8 cellular contexts compared by ENCODE assay signal in the genomic region with DNA sequence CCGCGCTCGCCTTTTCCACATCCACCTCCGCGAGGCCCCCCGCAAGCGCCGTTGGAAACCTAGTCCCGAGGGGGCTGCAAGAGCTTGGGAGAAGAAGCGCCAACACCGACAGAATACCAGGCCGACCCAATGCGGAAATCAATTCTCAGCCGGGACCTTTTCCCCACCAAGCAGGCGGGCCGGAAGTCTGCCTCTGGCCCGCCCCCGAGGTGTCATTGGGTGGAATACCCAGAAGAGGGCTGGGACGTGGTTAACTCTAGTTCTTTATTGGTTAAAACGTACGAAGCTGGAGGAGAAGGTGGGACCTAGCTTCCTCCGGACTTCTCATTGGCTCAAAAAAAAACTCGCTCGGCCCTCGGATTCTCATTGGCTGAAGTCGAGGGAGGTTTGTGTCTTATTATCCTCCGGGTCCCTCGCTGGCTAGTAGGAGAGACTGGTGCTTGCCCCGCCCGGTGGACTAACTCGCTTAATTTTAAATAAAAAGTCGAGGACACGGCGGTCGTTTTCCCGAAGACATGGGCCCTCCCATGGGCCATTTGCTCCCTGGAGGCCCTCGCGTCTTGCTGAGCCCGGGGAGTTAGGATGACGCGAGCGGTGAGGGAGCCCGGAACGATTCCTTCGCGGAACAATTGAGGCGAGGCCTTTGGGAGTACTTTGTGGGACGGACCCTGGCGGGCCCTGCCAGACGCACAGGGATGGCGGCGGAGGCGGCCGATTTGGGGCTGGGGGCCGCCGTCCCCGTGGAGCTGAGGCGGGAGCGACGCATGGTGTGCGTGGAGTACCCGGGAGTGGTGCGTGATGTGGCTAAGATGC. TPM values are rescaled to one million over a fixed set of nuclear protein-coding genes. Genes with fewer than 3 reads are reported as not detected.
DNase-seq lines count a peak whose midpoint lies in the region; TF ChIP-seq lines count a peak whose summit lies in the region.

A gene with protein sequence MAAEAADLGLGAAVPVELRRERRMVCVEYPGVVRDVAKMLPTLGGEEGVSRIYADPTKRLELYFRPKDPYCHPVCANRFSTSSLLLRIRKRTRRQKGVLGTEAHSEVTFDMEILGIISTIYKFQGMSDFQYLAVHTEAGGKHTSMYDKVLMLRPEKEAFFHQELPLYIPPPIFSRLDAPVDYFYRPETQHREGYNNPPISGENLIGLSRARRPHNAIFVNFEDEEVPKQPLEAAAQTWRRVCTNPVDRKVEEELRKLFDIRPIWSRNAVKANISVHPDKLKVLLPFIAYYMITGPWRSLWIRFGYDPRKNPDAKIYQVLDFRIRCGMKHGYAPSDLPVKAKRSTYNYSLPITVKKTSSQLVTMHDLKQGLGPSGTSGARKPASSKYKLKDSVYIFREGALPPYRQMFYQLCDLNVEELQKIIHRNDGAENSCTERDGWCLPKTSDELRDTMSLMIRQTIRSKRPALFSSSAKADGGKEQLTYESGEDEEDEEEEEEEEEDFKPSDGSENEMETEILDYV (plus strand): TSS at position 681 of the 813 bp plus-strand sequence. CDS start 15 bp downstream, at position 696.

- no peaks in the 10 kb centered on the region for H3K36me3 ChIP-seq in effector memory CD4-positive, alpha-beta T cell (ENCODE audit: control insufficient read depth, insufficient read depth, low read length)

- CTCF ChIA-PET in activated CD8-positive, alpha-beta memory T cell treated with anti-CD3 and anti-CD28 coated beads for 36 hours (lab: Charles Lee), result interaction anchor here (1.1 to 2.7 kb wide), 6 partner anchors 8 to 128 kb away, joined by 3 to 19 read pairs (median 8); no protein-coding TSS in a partner anchor

- H3K4me3 ChIP-seq in effector memory CD4-positive, alpha-beta T cell (ENCODE audit: insufficient read depth, low read depth, low read length, poor library complexity, severe bottlenecking), result peak within 1 kb of the TSS; percentile 92

- H3K9me3 ChIP-seq in effector memory CD4-positive, alpha-beta T cell (ENCODE audit: control insufficient read depth, low read length), result no peaks in the 10 kb centered on the region

- TF ChIP-seq CTCF in GM20000 (IDR thresholded peaks at IDR 0.05; ENCODE audit: extremely low read depth, missing control alignments), result no peak

- peak; percentile 78 for DNase-seq in CMK (ENCODE audit: low read depth)
- DNase-seq in GM20000 (ENCODE audit: low spot score), result peak; percentile 97
- peak; percentile 99 for DNase-seq in HT-29 (ENCODE audit: low spot score)
- peak; percentile 98 to 99 for DNase-seq in NOMO-1 (lab: John Stamatoyannopoulos, UW; ENCODE audit: unreplicated experiment in 2 of 2)
- DNase-seq in effector memory CD4-positive, alpha-beta T cell, result peak; percentile 82 to 90 (median 90)
- peak; percentile 99 for DNase-seq in lung microvascular endothelial cell (ENCODE audit: low read depth in 2 of 2)
- DNase-seq in stimulated activated CD4-positive, alpha-beta T cell treated with anti-CD3 and anti-CD28 coated beads, TNF-alpha, amount 100 ng/mL, for 48 hours (ENCODE audit: low read depth in 3 of 3), result peak; percentile 80 to 89 (median 86)

- POLR2A ChIA-PET in activated CD8-positive, alpha-beta memory T cell treated with anti-CD3 and anti-CD28 coated beads for 36 hours (lab: Charles Lee), result interaction anchor here (0.6 to 1.7 kb wide), 8 partner anchors 8 to 326 kb away, joined by 3 to 7 read pairs (median 4); a partner anchor contains a TSS

- H3K27me3 ChIP-seq in effector memory CD4-positive, alpha-beta T cell (replicated peaks; ENCODE audit: control insufficient read depth, insufficient read depth, low read length, poor library complexity, severe bottlenecking), result no peaks in the 10 kb centered on the region

- H3K4me1 ChIP-seq in effector memory CD4-positive, alpha-beta T cell (ENCODE audit: control insufficient read depth, insufficient read depth, low read length, poor library complexity, severe bottlenecking), result peaks cover 17% of the 10 kb centered on the region

- peak within 1 kb of the TSS; percentile 93 for H3K27ac ChIP-seq in effector memory CD4-positive, alpha-beta T cell (ENCODE audit: insufficient read depth, low read length, poor library complexity, severe bottlenecking)

RNA-seq across cellular contexts. Expression of the gene that starts here (rescaled TPM):
- 136 and 159 TPM in 2 replicates for total RNA-seq in HT-29 (2014; rRNA removed; shearing (Covaris generic))
- 10 to 100 TPM; 89.1 to 90.4 TPM for total RNA-seq in activated CD8-positive, alpha-beta memory T cell treated with anti-CD3 and anti-CD28 coated beads for 36 hours
- total RNA-seq in lung microvascular endothelial cell, result 35.5 and 36.3 TPM in 2 replicates

Comparison
In these comparisons a context has a peak if more than half of its experiments do, and no peak if none do; other contexts are left out.
1. Peak in every context shown above with its lines: DNase-seq, H3K4me3 ChIP-seq and H3K27ac ChIP-seq.